28 cellular contexts compared by ENCODE assay signal in the genomic region with DNA sequence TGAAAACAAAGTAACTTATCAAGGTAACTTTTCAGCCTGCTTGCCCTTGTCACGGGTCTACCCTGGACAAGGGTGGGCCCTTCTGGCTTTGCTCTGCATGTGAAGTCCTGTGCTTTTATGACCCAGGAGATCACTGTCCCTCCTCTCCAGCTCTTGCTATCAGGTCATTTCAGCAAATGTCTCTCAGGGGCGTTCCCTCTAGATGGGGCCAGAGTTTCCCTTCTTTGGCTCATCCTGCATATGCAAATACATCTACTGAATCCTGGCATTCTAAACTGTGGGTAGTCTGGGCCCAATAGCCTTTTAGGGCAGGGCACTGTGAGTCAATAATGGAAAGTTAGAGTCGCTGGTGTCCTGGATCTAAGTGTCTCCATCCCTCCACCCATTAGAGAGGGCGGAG.
DNase-seq lines count a peak whose midpoint lies in the region; ATAC-seq and TF ChIP-seq lines count a peak whose summit lies in the region.
"Had no signal": no experiment of that assay in that cellular context is flagged by ENCODE, and none has a peak within 500 bp of the region (broad histone marks: within the 10 kb centered on the region; RNA-seq: fewer than 3 reads in every experiment).

No MANE protein-coding gene starts in this region.

- no peak overlapping the region for H3K27ac Mint-ChIP-seq in endodermal cell
- H3K27ac Mint-ChIP-seq: activated CD4-positive, alpha-beta T cell treated with anti-CD3 and anti-CD28 coated beads, Interleukin-2, amount 10 ng/mL, durations not matched to agents 24 days and 14 days; activated naive CD4-positive, alpha-beta T cell treated with anti-CD3 and anti-CD28 coated beads, Interleukin-2, amount 10 ng/mL, durations not matched to agents 7 days and 5 days; activated T-cell treated with anti-CD3 and anti-CD28 coated beads, Interleukin-2, amount 50 U/mL, for 72 hours; B cell had no signal

- H3K9me3 Mint-ChIP-seq in endodermal cell: no peaks in the 10 kb centered on the region
- H3K9me3 Mint-ChIP-seq: activated CD4-positive, alpha-beta T cell treated with anti-CD3 and anti-CD28 coated beads, Interleukin-2, amount 10 ng/mL, durations not matched to agents 24 days and 14 days; activated naive CD4-positive, alpha-beta T cell treated with anti-CD3 and anti-CD28 coated beads, Interleukin-2, amount 10 ng/mL, durations not matched to agents 7 days and 5 days had no signal

- peaks cover 45% of the 10 kb centered on the region for H3K27me3 Mint-ChIP-seq in endodermal cell (ENCODE audit: insufficient read depth)
- H3K27me3 Mint-ChIP-seq: activated CD4-positive, alpha-beta T cell treated with anti-CD3 and anti-CD28 coated beads, Interleukin-2, amount 10 ng/mL, durations not matched to agents 24 days and 14 days; activated naive CD4-positive, alpha-beta T cell treated with anti-CD3 and anti-CD28 coated beads, Interleukin-2, amount 10 ng/mL, durations not matched to agents 7 days and 5 days had no signal

- no peak overlapping the region for H3K4me3 ChIP-seq in endodermal cell (ENCODE audit: low read length)
- no peak overlapping the region for H3K4me3 ChIP-seq in prostate gland
- H3K4me3 ChIP-seq in uterus: no peak overlapping the region
- no peak overlapping the region for H3K4me3 ChIP-seq in upper lobe of left lung
- H3K4me3 ChIP-seq: lung, Peyer's patch, right atrium auricular region had no signal

- DNase-seq in RPMI7951 (ENCODE audit: low read depth) (peak; percentile 33), endodermal cell (peak; percentile 58), prostate gland (ENCODE audit: low spot score) (no peak), uterus (no peak), NCI-H510A treated with DMSO at 0.1 percent for 48 hours (lab: John Stamatoyannopoulos, UW) (no peak), NCI-H2171 (lab: John Stamatoyannopoulos, UW) (no peak), upper lobe of left lung (no peak)
- DNase-seq in activated effector memory CD4-positive, alpha-beta T cell treated with anti-CD3 and anti-CD28 coated beads, Interleukin-2, amount 50 U/mL, for 16 hours: no peak
- DNase-seq: activated CD4-positive, alpha-beta T cell treated with anti-CD3 and anti-CD28 coated beads, Interleukin-2, amount 10 ng/mL, durations not matched to agents 24 days and 14 days; activated naive CD4-positive, alpha-beta T cell treated with anti-CD3 and anti-CD28 coated beads, Interleukin-2, amount 10 ng/mL, durations not matched to agents 7 days and 5 days; activated T-cell treated with anti-CD3 and anti-CD28 coated beads, Interleukin-2, amount 50 U/mL, for 72 hours; anterior cingulate cortex; caudate nucleus; dermis blood vessel endothelial cell; DMS53; foreskin melanocyte; GF-D8; hippocampal formation; NCI-H1048; NCI-H2029; NK-92 treated with Interleukin-12 subunit alpha and Interleukin-12 subunit beta, amount 100 ng/mL, for 24 hours; Peyer's patch; stimulated activated CD4-positive, alpha-beta T cell treated with anti-CD3 and anti-CD28 coated beads, Interleukin-15, amount 100 ng/mL, for 24 hours; T-helper 2 cell had no signal

- H3K9ac ChIP-seq in endodermal cell (ENCODE audit: extremely low read depth, low read length, poor library complexity, severe bottlenecking): no peak overlapping the region
- H3K9ac ChIP-seq: KMS-11 had no signal

- H3K4me1 ChIP-seq in endodermal cell (ENCODE audit: control insufficient read depth, insufficient read depth, low read length): no peaks in the 10 kb centered on the region
- no peaks in the 10 kb centered on the region for H3K4me1 ChIP-seq in prostate gland (replicated peaks)
- H3K4me1 ChIP-seq in uterus: peaks cover 0 to 7% of the 10 kb centered on the region in 2 donors
- H3K4me1 ChIP-seq in upper lobe of left lung: peaks cover 0 to 4% (median 0%) of the 10 kb centered on the region in 4 donors
- H3K4me1 ChIP-seq: Peyer's patch had no signal

- intact Hi-C loops in prostate gland (cut with DNase I) (loop anchor here (5.0 kb wide), 2 partner anchors 140 to 205 kb away; no protein-coding TSS in a partner anchor), uterus (cut with DNase I; ENCODE audit: low total_unique reads) (no loop called here)

- WGBS in endodermal cell (ENCODE audit: insufficient coverage in 1 of 2, insufficient read length in 1 of 2), 2 experiments: 86 to 97% methylated on average over 3 to 4 of the region's 4 CpGs
- WGBS in prostate gland: 91% methylated on average over 4 of the region's 4 CpGs
- WGBS in upper lobe of left lung, 2 donors: 86% methylated on average over 4 of the region's 4 CpGs

- H3K36me3 Mint-ChIP-seq in endodermal cell (ENCODE audit: low read depth): no peaks in the 10 kb centered on the region
- H3K36me3 Mint-ChIP-seq: activated naive CD4-positive, alpha-beta T cell treated with anti-CD3 and anti-CD28 coated beads, Interleukin-2, amount 10 ng/mL, durations not matched to agents 7 days and 5 days had no signal

- H3K9me3 ChIP-seq in endodermal cell (ENCODE audit: control insufficient read depth, low read length) (no peaks in the 10 kb centered on the region), prostate gland (no peaks in the 10 kb centered on the region), uterus (no peaks in the 10 kb centered on the region), upper lobe of left lung (no peaks in the 10 kb centered on the region)
- H3K9me3 ChIP-seq: Peyer's patch, right atrium auricular region had no signal

- TF ChIP-seq POLR2A in prostate gland (IDR thresholded peaks at IDR 0.05) (no peak), uterus (IDR thresholded peaks at IDR 0.05) (no peak), upper lobe of left lung (IDR thresholded peaks at IDR 0.05) (no peak)

- H3K27me3 ChIP-seq in endodermal cell (ENCODE audit: control insufficient read depth, insufficient read depth, low read length, poor library complexity, severe bottlenecking) (peaks cover 31% of the 10 kb centered on the region), prostate gland (replicated peaks; ENCODE audit: insufficient read depth) (no peaks in the 10 kb centered on the region), uterus (no peaks in the 10 kb centered on the region), upper lobe of left lung (no peaks in the 10 kb centered on the region)
- H3K27me3 ChIP-seq: Peyer's patch, right atrium auricular region had no signal

- no peak for TF ChIP-seq EP300 in upper lobe of left lung (IDR thresholded peaks at IDR 0.05)

- ATAC-seq in upper lobe of left lung (ENCODE audit: low FRiP score in 2 of 2): no peak
- ATAC-seq: activated T-cell treated with anti-CD3 and anti-CD28 coated beads, Interleukin-2, amount 50 U/mL, for 72 hours had no signal

- H3K27ac ChIP-seq in endodermal cell (ENCODE audit: low read depth, low read length): no peak overlapping the region
- H3K27ac ChIP-seq in prostate gland: peak overlapping the region; percentile 62 to 69
- peak overlapping the region; percentile 81 to 83 for H3K27ac ChIP-seq in uterus
- H3K27ac ChIP-seq in upper lobe of left lung: no peak overlapping the region
- H3K27ac ChIP-seq: KMS-11 had no signal

- TF ChIP-seq CTCF in endodermal cell (conservative IDR thresholded peaks at IDR 0.05): no peak
- no peak for TF ChIP-seq CTCF in prostate gland (IDR thresholded peaks at IDR 0.05)
- no peak for TF ChIP-seq CTCF in uterus (IDR thresholded peaks at IDR 0.05)
- TF ChIP-seq CTCF in upper lobe of left lung (IDR thresholded peaks at IDR 0.05): no peak

- peaks cover 13% of the 10 kb centered on the region for H3K4me1 Mint-ChIP-seq in endodermal cell
- H3K4me1 Mint-ChIP-seq: activated CD4-positive, alpha-beta T cell treated with anti-CD3 and anti-CD28 coated beads, Interleukin-2, amount 10 ng/mL, durations not matched to agents 24 days and 14 days; activated naive CD4-positive, alpha-beta T cell treated with anti-CD3 and anti-CD28 coated beads, Interleukin-2, amount 10 ng/mL, durations not matched to agents 7 days and 5 days; B cell had no signal

- no peak overlapping the region for H3K4me3 Mint-ChIP-seq in endodermal cell
- H3K4me3 Mint-ChIP-seq: activated CD4-positive, alpha-beta T cell treated with anti-CD3 and anti-CD28 coated beads, Interleukin-2, amount 10 ng/mL, durations not matched to agents 24 days and 14 days; activated naive CD4-positive, alpha-beta T cell treated with anti-CD3 and anti-CD28 coated beads, Interleukin-2, amount 10 ng/mL, durations not matched to agents 7 days and 5 days; activated T-cell treated with anti-CD3 and anti-CD28 coated beads, Interleukin-2, amount 50 U/mL, for 72 hours; B cell had no signal

- H3K36me3 ChIP-seq in endodermal cell (ENCODE audit: control insufficient read depth, insufficient read depth, low read length) (no peaks in the 10 kb centered on the region), prostate gland (no peaks in the 10 kb centered on the region), uterus (no peaks in the 10 kb centered on the region), upper lobe of left lung (no peaks in the 10 kb centered on the region)
- H3K36me3 ChIP-seq: Peyer's patch, right atrium auricular region had no signal

Comparison
In these comparisons a context has a peak if more than half of its experiments do, and no peak if none do; other contexts are left out.
1. DNase-seq: peak in RPMI7951 (single experiment) and endodermal cell (single experiment); none in prostate gland (single experiment), uterus (0 of 2), NCI-H510A treated with DMSO at 0.1 percent for 48 hours (single experiment), activated effector memory CD4-positive, alpha-beta T cell treated with anti-CD3 and anti-CD28 coated beads, Interleukin-2, amount 50 U/mL, for 16 hours (single experiment), NCI-H2171 (single experiment) and upper lobe of left lung (0 of 2).
2. H3K27ac ChIP-seq: peak in prostate gland (2 of 2) and uterus (2 of 2); none in endodermal cell (single experiment) and upper lobe of left lung (0 of 4).